Comparison of ENCODE assay signal across 8 cellular contexts in genomic region chr5:174419523-174420132, GRCh38.
DNase-seq lines count a peak whose midpoint lies in the region; ATAC-seq and TF ChIP-seq lines count a peak whose summit lies in the region.

No MANE protein-coding gene starts in this region.

- intact Hi-C loops in lower lobe of right lung (cut with DNase I) = no loop called here

- TF ChIP-seq CTCF in lower lobe of right lung (IDR thresholded peaks at IDR 0.05) = peak; percentile 92

- H3K9me3 ChIP-seq in lower lobe of right lung = no peaks in the 10 kb centered on the region

- in situ Hi-C loops in ACHN (cut with HindIII; ENCODE audit: low pct_ligation_motif_present, low pct_unique_long_range_greater_than_20kb, low sequenced_read_pairs) = no loop called here

- peak; percentile 68 for DNase-seq in ACHN
- DNase-seq in NCI-H774 (lab: John Stamatoyannopoulos, UW) = peak; percentile 58
- peak; percentile 20 to 75 for DNase-seq in activated CD8-positive, alpha-beta memory T cell treated with anti-CD3 and anti-CD28 coated beads for 1 hour (ENCODE audit: extremely low read depth in 1 of 2, low read depth in 1 of 2)
- peak; percentile 55 for DNase-seq in effector CD8-positive, alpha-beta T cell (lab: John Stamatoyannopoulos, UW)
- peak; percentile 89 for DNase-seq in lower lobe of right lung
- peak; percentile 59 for DNase-seq in stimulated activated CD8-positive, alpha-beta memory T cell treated with anti-CD3 and anti-CD28 coated beads, Interleukin-12 subunit alpha, Interleukin-12 subunit beta, amount 100 ng/mL, for 24 hours (ENCODE audit: extremely low read depth)

- H3K4me1 ChIP-seq in lower lobe of right lung = peaks cover 7% of the 10 kb centered on the region

- no peaks in the 10 kb centered on the region for H3K36me3 ChIP-seq in lower lobe of right lung

- H3K27ac ChIP-seq in lower lobe of right lung = no peak overlapping the region

- peaks cover 32% of the 10 kb centered on the region for H3K27me3 ChIP-seq in lower lobe of right lung (ENCODE audit: low read depth)

- peak overlapping the region; percentile 10 for H3K4me3 ChIP-seq in lower lobe of right lung

- ATAC-seq in GM18867 (IDR thresholded peaks at IDR 0.05; ENCODE audit: unreplicated experiment) (peak; percentile 65), HG03432 (IDR thresholded peaks at IDR 0.05; ENCODE audit: unreplicated experiment) (peak; percentile 82), lower lobe of right lung (peak; percentile 91)
